ENCODE assay signal across 4 cellular contexts in genomic region chr7:99690918-99691317, GRCh38. TPM values are rescaled to one million over a fixed set of nuclear protein-coding genes. Genes with fewer than 3 reads are reported as not detected.
"Had no signal": no experiment of that assay in that cellular context is flagged by ENCODE, and none has a peak within 500 bp of the region (broad histone marks: within the 10 kb centered on the region; RNA-seq: fewer than 3 reads in every experiment).

No MANE protein-coding gene starts in this region.

RNA-seq across cellular contexts. Expression of gene CYP3A5, which starts 11.1 kb away (rescaled TPM):
- total RNA-seq: LHCN-M2 had no signal

RNA-seq across cellular contexts. Expression of gene CYP3A7, which starts 44.1 kb away (rescaled TPM):
- total RNA-seq: LHCN-M2, M059J, MCF 10A, NCI-H460 had no signal
